In genomic region chr14:54338696-54339317, GRCh38 we compare ENCODE assay signal across 9 cellular contexts. TPM values are rescaled to one million over a fixed set of nuclear protein-coding genes. Genes with fewer than 3 reads are reported as not detected.
DNase-seq lines count a peak whose midpoint lies in the region; ATAC-seq and TF ChIP-seq lines count a peak whose summit lies in the region.
"Had no signal": no experiment of that assay in that cellular context is flagged by ENCODE, and none has a peak within 500 bp of the region (broad histone marks: within the 10 kb centered on the region; RNA-seq: fewer than 3 reads in every experiment).

No MANE protein-coding gene starts in this region.

- H3K18ac ChIP-seq in H9 (ENCODE audit: insufficient read length, low read depth, low read length): no peak overlapping the region

- DNase-seq in ACHN: peak; percentile 53
- DNase-seq in H9: no peak
- peak; percentile 25 for DNase-seq in SW480 (ENCODE audit: low spot score)
- DNase-seq in islet precursor cell: peak; percentile 75
- DNase-seq in NOMO-1 treated with dmso at 0.1 percent for 144 hours (lab: John Stamatoyannopoulos, UW; ENCODE audit: unreplicated experiment): no peak
- DNase-seq in activated CD8-positive, alpha-beta T cell treated with anti-CD3 and anti-CD28 coated beads for 36 hours: no peak
- no peak for DNase-seq in DMS53 (lab: John Stamatoyannopoulos, UW)
- DNase-seq in MV-4-11 (lab: John Stamatoyannopoulos, UW): no peak
- DNase-seq: activated CD8-positive, alpha-beta memory T cell treated with anti-CD3 and anti-CD28 coated beads for 24 hours had no signal

- H3K27me3 ChIP-seq in H9 (ENCODE audit: insufficient read depth, low read length): no peaks in the 10 kb centered on the region

- no peak overlapping the region for H2BK12ac ChIP-seq in H9 (ENCODE audit: insufficient read length, low read depth, low read length)

- no peak overlapping the region for H2AK5ac ChIP-seq in H9 (ENCODE audit: insufficient read length, low read length)

- POLR2A ChIA-PET in activated CD8-positive, alpha-beta T cell treated with anti-CD3 and anti-CD28 coated beads for 36 hours (lab: Charles Lee): no interaction called here

- H4K20me1 ChIP-seq in H9 (ENCODE audit: control insufficient read depth, insufficient read depth, insufficient read length): no peaks in the 10 kb centered on the region

- no peak overlapping the region for H3K9ac ChIP-seq in H9 (ENCODE audit: extremely low read depth, insufficient read length, low read length)

- no peak overlapping the region for H2BK15ac ChIP-seq in H9 (ENCODE audit: low read depth, low read length)

- no peaks in the 10 kb centered on the region; a peak in 2 of 5 replicates for H3K9me3 Mint-ChIP-seq in H9
- no peaks in the 10 kb centered on the region for H3K9me3 Mint-ChIP-seq in activated CD8-positive, alpha-beta T cell treated with anti-CD3 and anti-CD28 coated beads for 36 hours

- H4K5ac ChIP-seq in H9 (ENCODE audit: insufficient read length, low read depth, low read length): no peak overlapping the region

- no peak overlapping the region for H4K8ac ChIP-seq in H9 (replicated peaks; ENCODE audit: insufficient read length, low read depth, low read length)

- TF ChIP-seq CTCF in H9 (conservative IDR thresholded peaks at IDR 0.05): peak; percentile 67
- no peak for TF ChIP-seq CTCF in activated CD8-positive, alpha-beta T cell treated with anti-CD3 and anti-CD28 coated beads for 36 hours (IDR thresholded peaks at IDR 0.05)

- no peak overlapping the region for H4K91ac ChIP-seq in H9 (ENCODE audit: insufficient read length, low read depth, low read length)

- no peaks in the 10 kb centered on the region for H3K36me3 Mint-ChIP-seq in H9 (ENCODE audit: insufficient read depth in 1 of 3, low read depth in 3 of 3)
- H3K36me3 Mint-ChIP-seq in activated CD8-positive, alpha-beta T cell treated with anti-CD3 and anti-CD28 coated beads for 36 hours (ENCODE audit: low read depth): no peaks in the 10 kb centered on the region

- H3K14ac ChIP-seq in H9 (ENCODE audit: insufficient read depth, low read length): no peak overlapping the region

- in situ Hi-C loops in ACHN (cut with HindIII; ENCODE audit: low pct_ligation_motif_present, low pct_unique_long_range_greater_than_20kb, low sequenced_read_pairs): no loop called here

- H2BK20ac ChIP-seq in H9 (ENCODE audit: low read depth, low read length, poor library complexity, severe bottlenecking): no peak overlapping the region

- no peak overlapping the region for H3K56ac ChIP-seq in H9 (ENCODE audit: insufficient read length, low read depth, low read length)

- intact Hi-C loops in activated CD8-positive, alpha-beta T cell treated with anti-CD3 and anti-CD28 coated beads for 36 hours (cut with micrococcal nuclease): no loop called here

- H3K4me1 ChIP-seq in H9 (ENCODE audit: insufficient read depth, low read length): peaks cover 2% of the 10 kb centered on the region; the same call in 1 of the 2 replicates

- no peak overlapping the region for H3T11ph ChIP-seq in H9 (ENCODE audit: low read length)

- H3K4me1 Mint-ChIP-seq in H9: peaks cover 32 to 37% of the 10 kb centered on the region in 2 experiments
- no peaks in the 10 kb centered on the region for H3K4me1 Mint-ChIP-seq in activated CD8-positive, alpha-beta T cell treated with anti-CD3 and anti-CD28 coated beads for 36 hours (ENCODE audit: low read depth)

- no peak for ATAC-seq in activated CD8-positive, alpha-beta T cell treated with anti-CD3 and anti-CD28 coated beads for 36 hours

- H3K27me3 Mint-ChIP-seq in H9 (ENCODE audit: low read depth): no peaks in the 10 kb centered on the region
- peaks cover 6% of the 10 kb centered on the region for H3K27me3 Mint-ChIP-seq in activated CD8-positive, alpha-beta T cell treated with anti-CD3 and anti-CD28 coated beads for 36 hours

- H2AFZ ChIP-seq in H9 (ENCODE audit: low read length): no peak overlapping the region

- H3K9me3 ChIP-seq in H9 (ENCODE audit: control insufficient read depth, low read depth, low read length): no peaks in the 10 kb centered on the region

- no peak overlapping the region for H3K23ac ChIP-seq in H9 (ENCODE audit: insufficient read length, low read depth, low read length)

- no peak overlapping the region for H3K4ac ChIP-seq in H9 (ENCODE audit: low read depth, low read length)

- CTCF ChIA-PET in activated CD8-positive, alpha-beta T cell treated with anti-CD3 and anti-CD28 coated beads for 36 hours (lab: Charles Lee): interaction anchor here (1.4 kb wide), 1 partner anchor 9 kb away, joined by 5 read pairs; no protein-coding TSS in a partner anchor

- no peak overlapping the region for H3K4me2 ChIP-seq in H9 (ENCODE audit: insufficient read depth, insufficient read length, low read length)

- no peak overlapping the region for H3K27ac Mint-ChIP-seq in H9
- H3K27ac Mint-ChIP-seq in activated CD8-positive, alpha-beta T cell treated with anti-CD3 and anti-CD28 coated beads for 36 hours: no peak overlapping the region

- H2BK120ac ChIP-seq in H9 (ENCODE audit: low read depth, low read length, poor library complexity, severe bottlenecking): no peak overlapping the region

- no CpG with 5 or more reads among the region's 6 CpGs for WGBS in H9 (ENCODE audit: extremely low coverage, insufficient read length, low lambda C conversion rate)

- H3K79me2 ChIP-seq in H9 (ENCODE audit: insufficient read depth, low read length): no peaks in the 10 kb centered on the region

- H3K79me1 ChIP-seq in H9 (ENCODE audit: insufficient read depth, low read depth, low read length, poor library complexity, severe bottlenecking): no peaks in the 10 kb centered on the region

- no peak overlapping the region for H3K27ac ChIP-seq in H9 (ENCODE audit: insufficient read length, low read depth, low read length)

- H3K23me2 ChIP-seq in H9 (ENCODE audit: insufficient read length, low read depth, low read length, poor library complexity, severe bottlenecking): no peaks in the 10 kb centered on the region

- no peak overlapping the region for H2BK5ac ChIP-seq in H9 (ENCODE audit: insufficient read length, low read length)

- no peak overlapping the region for H3K4me3 Mint-ChIP-seq in H9
- H3K4me3 Mint-ChIP-seq in activated CD8-positive, alpha-beta T cell treated with anti-CD3 and anti-CD28 coated beads for 36 hours: no peak overlapping the region

RNA-seq across cellular contexts. Expression of gene CDKN3, which starts 58.0 kb away (rescaled TPM):
- 45.9 and 50.0 TPM in 2 replicates for total RNA-seq in H9 (2021)
- total RNA-seq in activated CD8-positive, alpha-beta T cell treated with anti-CD3 and anti-CD28 coated beads for 36 hours: 10 to 100 TPM; 88.0 to 92.7 TPM

Comparison
In these comparisons a context has a peak if more than half of its experiments do, and no peak if none do; other contexts are left out.
1. DNase-seq: peak in ACHN (single experiment), SW480 (single experiment) and islet precursor cell (single experiment); none in H9 (single experiment), NOMO-1 treated with dmso at 0.1 percent for 144 hours (single experiment), activated CD8-positive, alpha-beta T cell treated with anti-CD3 and anti-CD28 coated beads for 36 hours (single experiment), DMS53 (single experiment) and MV-4-11 (single experiment).